ENCODE assay signal across 8 cellular contexts in genomic region chr4:152352645-152353116, GRCh38.
DNase-seq lines count a peak whose midpoint lies in the region; ATAC-seq and TF ChIP-seq lines count a peak whose summit lies in the region.

No MANE protein-coding gene starts in this region.

- H3K4me1 ChIP-seq in ACC112 (ENCODE audit: control insufficient read depth, insufficient read depth, low read length, unreplicated experiment) = peaks cover 27% of the 10 kb centered on the region

- no peaks in the 10 kb centered on the region for H3K79me2 ChIP-seq in ACC112 (ENCODE audit: control insufficient read depth, insufficient read depth, low read length, unreplicated experiment)

- no peaks in the 10 kb centered on the region for H3K27me3 ChIP-seq in ACC112 (ENCODE audit: insufficient read depth, low read length)

- in situ Hi-C loops in astrocyte of the cerebellum (cut with HindIII; ENCODE audit: low sequenced_read_pairs) = no loop called here

- H3K4me3 ChIP-seq in ACC112 (ENCODE audit: low read depth, low read length) (peak overlapping the region; percentile 81), astrocyte of the cerebellum (ENCODE audit: low read depth, low read length) (peak overlapping the region; percentile 56), retinal pigment epithelial cell (ENCODE audit: low read length) (peak overlapping the region; percentile 54)

- DNase-seq in NCI-H345 (lab: John Stamatoyannopoulos, UW) (peak; percentile 78), astrocyte of the cerebellum (ENCODE audit: low read depth) (peak; percentile 88), hippocampal formation (lab: John Stamatoyannopoulos, UW) (peak; percentile 11 to 82), retinal pigment epithelial cell (ENCODE audit: low read depth) (peak; percentile 84)
- DNase-seq in stimulated activated CD8-positive, alpha-beta memory T cell treated with anti-CD3 and anti-CD28 coated beads, Interleukin-4, amount 100 ng/mL, for 48 hours = no peak

- H3K36me3 ChIP-seq in ACC112 (ENCODE audit: insufficient read depth, low read length) = no peaks in the 10 kb centered on the region

- peak overlapping the region; percentile 72 for H3K27ac ChIP-seq in ACC112 (ENCODE audit: low read depth, low read length)

- H2AFZ ChIP-seq in ACC112 (ENCODE audit: low read length, unreplicated experiment) = peak overlapping the region; percentile 58

- TF ChIP-seq CTCF in astrocyte of the cerebellum (IDR thresholded peaks at IDR 0.05; ENCODE audit: low read depth, low read length, missing control alignments) = no peak
- TF ChIP-seq CTCF in retinal pigment epithelial cell (conservative IDR thresholded peaks at IDR 0.05; ENCODE audit: low read depth, low read length) = no peak

- ATAC-seq in GM18861 (IDR thresholded peaks at IDR 0.05; ENCODE audit: unreplicated experiment) (peak; percentile 74), HG03135 (IDR thresholded peaks at IDR 0.05; ENCODE audit: unreplicated experiment) (peak; percentile 76)
